Comparison of ENCODE assay signal across 1 cellular context in the genomic region with DNA sequence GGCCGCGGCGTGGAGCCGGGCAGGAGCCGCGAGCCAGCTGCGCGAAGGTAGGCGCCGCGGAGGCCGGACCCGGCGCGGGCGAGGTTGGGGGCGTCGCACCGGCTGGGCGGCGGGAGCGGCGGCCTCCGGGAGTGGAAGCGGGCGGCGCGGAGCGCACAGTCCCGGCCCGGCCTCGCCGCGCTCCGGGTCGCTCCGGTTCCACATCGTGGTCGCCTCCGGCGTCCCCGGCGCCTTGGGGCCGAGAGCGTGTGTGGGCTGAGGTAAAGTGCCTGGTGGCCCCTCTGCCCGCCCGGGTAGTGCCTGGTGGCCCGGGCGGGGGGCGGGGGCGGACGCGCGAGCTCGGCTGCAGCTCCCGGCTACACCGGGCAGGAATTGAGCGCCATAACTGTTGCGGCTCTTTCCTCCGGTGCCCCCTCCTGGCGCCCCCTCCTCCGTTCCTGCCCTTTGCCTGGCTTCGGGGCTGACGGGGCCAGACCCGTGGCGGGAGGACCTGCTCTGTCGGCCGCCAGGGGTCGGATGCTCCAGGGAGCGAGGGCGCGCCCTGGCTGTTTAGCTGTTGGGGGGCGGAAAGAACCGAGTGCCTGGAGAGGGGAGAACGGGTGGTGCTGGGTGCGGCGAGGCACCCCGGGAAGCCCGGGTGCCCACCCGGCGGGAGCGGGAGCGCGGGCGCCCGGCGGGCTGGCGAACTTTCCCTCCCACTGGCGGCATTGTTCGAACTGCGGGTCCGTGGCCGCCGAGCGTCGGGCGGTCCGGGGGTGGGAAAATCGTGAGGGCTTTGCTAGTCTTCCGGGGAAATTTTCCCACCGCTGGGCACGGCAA.
TF ChIP-seq lines count a peak whose summit lies in the region.

No MANE protein-coding gene starts in this region.

TF ChIP-seq in GM23338, 12 proteins besides CTCF, POLR2A, EP300 and RAD21 (continued from another document):
- TF ChIP-seq, protein P1, sequence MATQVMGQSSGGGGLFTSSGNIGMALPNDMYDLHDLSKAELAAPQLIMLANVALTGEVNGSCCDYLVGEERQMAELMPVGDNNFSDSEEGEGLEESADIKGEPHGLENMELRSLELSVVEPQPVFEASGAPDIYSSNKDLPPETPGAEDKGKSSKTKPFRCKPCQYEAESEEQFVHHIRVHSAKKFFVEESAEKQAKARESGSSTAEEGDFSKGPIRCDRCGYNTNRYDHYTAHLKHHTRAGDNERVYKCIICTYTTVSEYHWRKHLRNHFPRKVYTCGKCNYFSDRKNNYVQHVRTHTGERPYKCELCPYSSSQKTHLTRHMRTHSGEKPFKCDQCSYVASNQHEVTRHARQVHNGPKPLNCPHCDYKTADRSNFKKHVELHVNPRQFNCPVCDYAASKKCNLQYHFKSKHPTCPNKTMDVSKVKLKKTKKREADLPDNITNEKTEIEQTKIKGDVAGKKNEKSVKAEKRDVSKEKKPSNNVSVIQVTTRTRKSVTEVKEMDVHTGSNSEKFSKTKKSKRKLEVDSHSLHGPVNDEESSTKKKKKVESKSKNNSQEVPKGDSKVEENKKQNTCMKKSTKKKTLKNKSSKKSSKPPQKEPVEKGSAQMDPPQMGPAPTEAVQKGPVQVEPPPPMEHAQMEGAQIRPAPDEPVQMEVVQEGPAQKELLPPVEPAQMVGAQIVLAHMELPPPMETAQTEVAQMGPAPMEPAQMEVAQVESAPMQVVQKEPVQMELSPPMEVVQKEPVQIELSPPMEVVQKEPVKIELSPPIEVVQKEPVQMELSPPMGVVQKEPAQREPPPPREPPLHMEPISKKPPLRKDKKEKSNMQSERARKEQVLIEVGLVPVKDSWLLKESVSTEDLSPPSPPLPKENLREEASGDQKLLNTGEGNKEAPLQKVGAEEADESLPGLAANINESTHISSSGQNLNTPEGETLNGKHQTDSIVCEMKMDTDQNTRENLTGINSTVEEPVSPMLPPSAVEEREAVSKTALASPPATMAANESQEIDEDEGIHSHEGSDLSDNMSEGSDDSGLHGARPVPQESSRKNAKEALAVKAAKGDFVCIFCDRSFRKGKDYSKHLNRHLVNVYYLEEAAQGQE (IDR thresholded peaks at IDR 0.05; ENCODE audit: unreplicated experiment) = no peak
- TF ChIP-seq EZH2phosphoT487 (IDR thresholded peaks at IDR 0.05; ENCODE audit: unreplicated experiment) (no peak), STAT1 (IDR thresholded peaks at IDR 0.05; ENCODE audit: unreplicated experiment) (no peak), NANOG (IDR thresholded peaks at IDR 0.05; ENCODE audit: borderline replicate concordance) (no peak), EZH2 (IDR thresholded peaks at IDR 0.05; ENCODE audit: low read depth, unreplicated experiment) (no peak), JUNB (IDR thresholded peaks at IDR 0.05; ENCODE audit: unreplicated experiment) (no peak)
- TF ChIP-seq, protein P2, sequence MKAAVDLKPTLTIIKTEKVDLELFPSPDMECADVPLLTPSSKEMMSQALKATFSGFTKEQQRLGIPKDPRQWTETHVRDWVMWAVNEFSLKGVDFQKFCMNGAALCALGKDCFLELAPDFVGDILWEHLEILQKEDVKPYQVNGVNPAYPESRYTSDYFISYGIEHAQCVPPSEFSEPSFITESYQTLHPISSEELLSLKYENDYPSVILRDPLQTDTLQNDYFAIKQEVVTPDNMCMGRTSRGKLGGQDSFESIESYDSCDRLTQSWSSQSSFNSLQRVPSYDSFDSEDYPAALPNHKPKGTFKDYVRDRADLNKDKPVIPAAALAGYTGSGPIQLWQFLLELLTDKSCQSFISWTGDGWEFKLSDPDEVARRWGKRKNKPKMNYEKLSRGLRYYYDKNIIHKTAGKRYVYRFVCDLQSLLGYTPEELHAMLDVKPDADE (IDR thresholded peaks at IDR 0.05) = no peak
TF ChIP-seq in GM23338: peak in this region for 0.
